11 cellular contexts compared by ENCODE assay signal in the genomic region with DNA sequence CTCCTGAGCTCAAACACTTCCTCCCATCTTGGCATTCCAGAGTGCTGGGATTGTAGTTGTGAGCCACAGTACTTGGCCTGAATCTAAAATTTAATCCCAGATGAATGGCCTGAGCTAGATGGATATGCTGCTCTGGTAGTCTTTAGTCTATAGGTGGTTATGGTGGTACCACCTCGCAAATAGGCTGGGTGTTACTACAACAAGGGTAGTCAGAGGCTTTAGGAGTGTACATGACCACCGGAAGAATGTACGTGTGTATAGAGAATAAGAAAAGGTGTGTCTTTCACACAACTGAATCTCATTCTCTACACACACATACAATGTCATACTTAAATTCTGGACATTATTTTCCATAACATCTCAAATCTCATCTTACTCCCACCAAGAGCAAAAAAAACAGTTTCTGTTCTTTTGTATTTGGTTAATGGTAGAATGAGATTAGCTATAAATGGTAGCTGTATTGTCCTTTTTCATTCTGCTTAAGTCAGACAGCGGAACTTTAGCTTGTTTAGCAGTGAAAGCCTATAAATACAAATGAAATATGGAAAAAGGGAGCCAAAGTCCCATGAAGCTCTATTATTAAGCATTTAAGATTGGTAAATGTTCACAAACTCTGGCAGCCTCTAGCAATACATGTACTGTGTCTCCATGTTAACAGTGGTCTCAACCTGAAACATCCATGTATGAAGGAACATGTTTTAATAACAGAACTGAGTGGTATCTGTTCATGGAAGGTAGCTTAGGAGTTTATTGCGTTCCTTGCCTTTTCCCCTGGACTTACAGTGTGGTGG. TPM values are rescaled to one million over a fixed set of nuclear protein-coding genes. Genes with fewer than 3 reads are reported as not detected.
A peak's percentile ranks its signal among the peaks of the same experiment; 100 is the strongest.
DNase-seq lines count a peak whose midpoint lies in the region; ATAC-seq and TF ChIP-seq lines count a peak whose summit lies in the region.
"Had no signal": no experiment of that assay in that cellular context is flagged by ENCODE, and none has a peak within 500 bp of the region (broad histone marks: within the 10 kb centered on the region; RNA-seq: fewer than 3 reads in every experiment).

No MANE protein-coding gene starts in this region.

- peak overlapping the region; percentile 83 for H3K4me3 ChIP-seq in CD4-positive, CD25-positive, alpha-beta regulatory T cell (ENCODE audit: low read depth, low read length)
- no peak overlapping the region for H3K4me3 ChIP-seq in transverse colon

- no peak overlapping the region for H2AFZ ChIP-seq in H9 (ENCODE audit: low read length)

- H2BK15ac ChIP-seq in H9 (ENCODE audit: low read depth, low read length), result no peak overlapping the region

- no peak for ATAC-seq in CD4-positive, CD25-positive, alpha-beta regulatory T cell (ENCODE audit: low read depth in 2 of 2)
- ATAC-seq in activated naive CD8-positive, alpha-beta T cell treated with anti-CD3 and anti-CD28 coated beads, Interleukin-2, amount 10 ng/mL, durations not matched to agents 7 days and 5 days (ENCODE audit: low read depth), result no peak
- ATAC-seq in naive thymus-derived CD8-positive, alpha-beta T cell, result no peak
- ATAC-seq in GM21786 (IDR thresholded peaks at IDR 0.05; ENCODE audit: unreplicated experiment), result no peak
- ATAC-seq: HCT116 had no signal

- H3T11ph ChIP-seq in H9 (ENCODE audit: low read length), result no peak overlapping the region

- no peak overlapping the region for H3K4ac ChIP-seq in H9 (ENCODE audit: low read depth, low read length)

- POLR2A ChIA-PET in activated naive CD8-positive, alpha-beta T cell treated with anti-CD3 and anti-CD28 coated beads, Interleukin-2, amount 10 ng/mL, durations not matched to agents 7 days and 5 days (lab: Charles Lee), result interaction anchor here (2.3 to 7.4 kb wide), 2 partner anchors 16 to 19 kb away, joined by 7 to 53 read pairs; a partner anchor contains a TSS
- POLR2A ChIA-PET in naive thymus-derived CD8-positive, alpha-beta T cell (lab: Charles Lee), result interaction anchor here (0.6 to 12.3 kb wide), 3 partner anchors 12 to 1606 kb away, joined by 4 to 246 read pairs (median 7); a partner anchor contains a TSS

- in situ Hi-C loops in transverse colon (cut with MboI; ENCODE audit: low pct_ligation_motif_present in 1 of 4, low pct_unique_long_range_greater_than_20kb in 1 of 4, low sequenced_read_pairs in 3 of 4), result no loop called here

- no peak overlapping the region for H3K9ac ChIP-seq in H9 (ENCODE audit: extremely low read depth, insufficient read length, low read length)

- TF ChIP-seq EP300 in transverse colon (IDR thresholded peaks at IDR 0.05; ENCODE audit: low read depth), result no peak

- no peak overlapping the region for H4K91ac ChIP-seq in H9 (ENCODE audit: insufficient read length, low read depth, low read length)

- H3K4me1 Mint-ChIP-seq in CD4-positive, CD25-positive, alpha-beta regulatory T cell, result peaks cover 32 to 97% (median 80%) of the 10 kb centered on the region in 4 donors
- H3K4me1 Mint-ChIP-seq in H9, result peaks cover 25 to 26% of the 10 kb centered on the region in 2 experiments
- peaks cover 74% of the 10 kb centered on the region for H3K4me1 Mint-ChIP-seq in activated naive CD8-positive, alpha-beta T cell treated with anti-CD3 and anti-CD28 coated beads, Interleukin-2, amount 10 ng/mL, durations not matched to agents 7 days and 5 days
- H3K4me1 Mint-ChIP-seq in naive thymus-derived CD8-positive, alpha-beta T cell, result peaks cover 48 to 99% (median 95%) of the 10 kb centered on the region in 4 donors

- no peaks in the 10 kb centered on the region for H3K27me3 ChIP-seq in CD4-positive, CD25-positive, alpha-beta regulatory T cell (ENCODE audit: control insufficient read depth, insufficient read depth, low read length)
- H3K27me3 ChIP-seq in H9 (ENCODE audit: insufficient read depth, low read length), result no peaks in the 10 kb centered on the region
- H3K27me3 ChIP-seq in transverse colon, result no peaks in the 10 kb centered on the region

- no peak overlapping the region for H3K56ac ChIP-seq in H9 (ENCODE audit: insufficient read length, low read depth, low read length)

- WGBS in H9 (ENCODE audit: extremely low coverage, insufficient read length, low lambda C conversion rate), result no CpG with 5 or more reads among the region's 5 CpGs
- WGBS in transverse colon (ENCODE audit: low coverage in 1 of 2), 2 donors, result 90 to 92% methylated on average over 4 to 5 of the region's 5 CpGs

- peaks cover 38% of the 10 kb centered on the region for H3K36me3 Mint-ChIP-seq in CD4-positive, CD25-positive, alpha-beta regulatory T cell
- peaks cover 15 to 29% (median 17%) of the 10 kb centered on the region in 3 experiments for H3K36me3 Mint-ChIP-seq in H9 (ENCODE audit: insufficient read depth in 1 of 3, low read depth in 3 of 3)
- H3K36me3 Mint-ChIP-seq in activated naive CD8-positive, alpha-beta T cell treated with anti-CD3 and anti-CD28 coated beads, Interleukin-2, amount 10 ng/mL, durations not matched to agents 7 days and 5 days, result peaks cover 64% of the 10 kb centered on the region
- peaks cover 0 to 78% (median 18%) of the 10 kb centered on the region in 3 donors for H3K36me3 Mint-ChIP-seq in naive thymus-derived CD8-positive, alpha-beta T cell

- no peak overlapping the region for H4K5ac ChIP-seq in H9 (ENCODE audit: insufficient read length, low read depth, low read length)

- H3K18ac ChIP-seq in H9 (ENCODE audit: insufficient read length, low read depth, low read length), result no peak overlapping the region

- peaks cover 48% of the 10 kb centered on the region for H3K36me3 ChIP-seq in CD4-positive, CD25-positive, alpha-beta regulatory T cell (ENCODE audit: control insufficient read depth, insufficient read depth, low read length)
- peaks cover 0 to 16% (median 6%) of the 10 kb centered on the region in 4 donors for H3K36me3 ChIP-seq in transverse colon

- no peak overlapping the region for H2BK5ac ChIP-seq in H9 (ENCODE audit: insufficient read length, low read length)

- peaks cover 9% of the 10 kb centered on the region; the same call in 1 of the 2 replicates for H3K79me2 ChIP-seq in H9 (ENCODE audit: insufficient read depth, low read length)

- no peak overlapping the region for H2BK12ac ChIP-seq in H9 (ENCODE audit: insufficient read length, low read depth, low read length)

- H3K27me3 Mint-ChIP-seq in CD4-positive, CD25-positive, alpha-beta regulatory T cell, result no peaks in the 10 kb centered on the region
- no peaks in the 10 kb centered on the region for H3K27me3 Mint-ChIP-seq in H9 (ENCODE audit: low read depth)
- H3K27me3 Mint-ChIP-seq in activated naive CD8-positive, alpha-beta T cell treated with anti-CD3 and anti-CD28 coated beads, Interleukin-2, amount 10 ng/mL, durations not matched to agents 7 days and 5 days, result no peaks in the 10 kb centered on the region
- H3K27me3 Mint-ChIP-seq in naive thymus-derived CD8-positive, alpha-beta T cell, result no peaks in the 10 kb centered on the region

- H4K20me1 ChIP-seq in H9 (ENCODE audit: control insufficient read depth, insufficient read depth, insufficient read length), result no peaks in the 10 kb centered on the region

- no peak overlapping the region for H3K23ac ChIP-seq in H9 (ENCODE audit: insufficient read length, low read depth, low read length)

- peak overlapping the region; percentile 76 to 90 (median 90) for H3K27ac Mint-ChIP-seq in CD4-positive, CD25-positive, alpha-beta regulatory T cell
- H3K27ac Mint-ChIP-seq in H9, result peak overlapping the region in 2 of 3 experiments; percentile 24 to 75; a peak in 2 of 7 replicates
- H3K27ac Mint-ChIP-seq in activated naive CD8-positive, alpha-beta T cell treated with anti-CD3 and anti-CD28 coated beads, Interleukin-2, amount 10 ng/mL, durations not matched to agents 7 days and 5 days, result peak overlapping the region; percentile 63
- H3K27ac Mint-ChIP-seq in naive thymus-derived CD8-positive, alpha-beta T cell, result peak overlapping the region; percentile 82 to 96 (median 91)

- no peak overlapping the region for H2AK5ac ChIP-seq in H9 (ENCODE audit: insufficient read length, low read length)

- no peak overlapping the region for H3K14ac ChIP-seq in H9 (ENCODE audit: insufficient read depth, low read length)

- H3K4me1 ChIP-seq in CD4-positive, CD25-positive, alpha-beta regulatory T cell (ENCODE audit: control insufficient read depth, insufficient read depth, low read length, poor library complexity, severe bottlenecking), result peaks cover 92% of the 10 kb centered on the region
- H3K4me1 ChIP-seq in H9 (ENCODE audit: insufficient read depth, low read length), result peaks cover 4% of the 10 kb centered on the region; the same call in 1 of the 2 replicates
- H3K4me1 ChIP-seq in transverse colon, result peaks cover 37 to 89% (median 48%) of the 10 kb centered on the region in 4 donors

- peaks cover 6% of the 10 kb centered on the region for H3K79me1 ChIP-seq in H9 (ENCODE audit: insufficient read depth, low read depth, low read length, poor library complexity, severe bottlenecking)

- no peak overlapping the region for H3K4me2 ChIP-seq in H9 (ENCODE audit: insufficient read depth, insufficient read length, low read length)

- peak overlapping the region; percentile 75 for H3K27ac ChIP-seq in CD4-positive, CD25-positive, alpha-beta regulatory T cell (ENCODE audit: insufficient read depth, low read length, poor library complexity, severe bottlenecking)
- H3K27ac ChIP-seq in H9 (ENCODE audit: insufficient read length, low read depth, low read length) (no peak overlapping the region), transverse colon (peak overlapping the region in 2 of 4 donors; percentile 19 to 80)

- intact Hi-C loops in transverse colon (cut with DNase I; ENCODE audit: low total_unique reads), result no loop called here

- no peaks in the 10 kb centered on the region for H3K23me2 ChIP-seq in H9 (ENCODE audit: insufficient read length, low read depth, low read length, poor library complexity, severe bottlenecking)

- no peaks in the 10 kb centered on the region for H3K9me3 Mint-ChIP-seq in CD4-positive, CD25-positive, alpha-beta regulatory T cell
- H3K9me3 Mint-ChIP-seq in H9, result no peaks in the 10 kb centered on the region
- no peaks in the 10 kb centered on the region for H3K9me3 Mint-ChIP-seq in activated naive CD8-positive, alpha-beta T cell treated with anti-CD3 and anti-CD28 coated beads, Interleukin-2, amount 10 ng/mL, durations not matched to agents 7 days and 5 days
- no peaks in the 10 kb centered on the region for H3K9me3 Mint-ChIP-seq in naive thymus-derived CD8-positive, alpha-beta T cell

- no peak for TF ChIP-seq POLR2A in transverse colon (IDR thresholded peaks at IDR 0.05)

- H3K4me3 Mint-ChIP-seq in CD4-positive, CD25-positive, alpha-beta regulatory T cell, result peak overlapping the region; percentile 1 to 71 (median 58)
- no peak overlapping the region for H3K4me3 Mint-ChIP-seq in H9
- H3K4me3 Mint-ChIP-seq in activated naive CD8-positive, alpha-beta T cell treated with anti-CD3 and anti-CD28 coated beads, Interleukin-2, amount 10 ng/mL, durations not matched to agents 7 days and 5 days, result peak overlapping the region; percentile 31
- peak overlapping the region in 9 of 10 donors; percentile 34 to 82 (median 75) for H3K4me3 Mint-ChIP-seq in naive thymus-derived CD8-positive, alpha-beta T cell

- H3K9me3 ChIP-seq in CD4-positive, CD25-positive, alpha-beta regulatory T cell (ENCODE audit: control insufficient read depth in 2 of 2, low read length in 2 of 2), result no peaks in the 10 kb centered on the region
- no peaks in the 10 kb centered on the region for H3K9me3 ChIP-seq in H9 (ENCODE audit: control insufficient read depth, low read depth, low read length)
- no peaks in the 10 kb centered on the region for H3K9me3 ChIP-seq in transverse colon

- H2BK120ac ChIP-seq in H9 (ENCODE audit: low read depth, low read length, poor library complexity, severe bottlenecking), result no peak overlapping the region

- TF ChIP-seq CTCF in H9 (conservative IDR thresholded peaks at IDR 0.05), result no peak
- no peak for TF ChIP-seq CTCF in transverse colon (IDR thresholded peaks at IDR 0.05)

- no peak for DNase-seq in CD4-positive, CD25-positive, alpha-beta regulatory T cell
- DNase-seq in H9, result no peak
- DNase-seq in activated naive CD8-positive, alpha-beta T cell treated with anti-CD3 and anti-CD28 coated beads, Interleukin-2, amount 10 ng/mL, durations not matched to agents 7 days and 5 days, result no peak
- DNase-seq in naive thymus-derived CD8-positive, alpha-beta T cell, result no peak
- DNase-seq in NCI-H1092 treated with DMSO at 0.1 percent for 48 hours (lab: John Stamatoyannopoulos, UW), result no peak
- no peak for DNase-seq in transverse colon
- DNase-seq: activated CD4-positive, CD25-positive, alpha-beta regulatory T cell treated with anti-CD3 and anti-CD28 coated beads, Interleukin-2, amount 50 U/mL, for 72 hours; dermis blood vessel endothelial cell; MV-4-11 had no signal

- no peak overlapping the region for H4K8ac ChIP-seq in H9 (replicated peaks; ENCODE audit: insufficient read length, low read depth, low read length)

- no peak overlapping the region for H2BK20ac ChIP-seq in H9 (ENCODE audit: low read depth, low read length, poor library complexity, severe bottlenecking)

RNA-seq across cellular contexts. Expression of a gene that starts 16.2 kb away (rescaled TPM):
- 322 TPM for total RNA-seq in CD4-positive, CD25-positive, alpha-beta regulatory T cell
- polyA plus RNA-seq in CD4-positive, CD25-positive, alpha-beta regulatory T cell, result 100 to 1,000 TPM; 608 to 806 (median 709) TPM
- total RNA-seq in H9 (2021) (255 and 268 TPM in 2 replicates), transverse colon (100 to 1,000 TPM in 3 of 4 donors, 10 to 100 TPM in 1; 81.0 to 290 (median 238) TPM)
- 100 to 1,000 TPM; 579 to 614 TPM for total RNA-seq in activated naive CD8-positive, alpha-beta T cell treated with anti-CD3 and anti-CD28 coated beads, Interleukin-2, amount 10 ng/mL, durations not matched to agents 7 days and 5 days
- total RNA-seq in naive thymus-derived CD8-positive, alpha-beta T cell, result 100 to 1,000 TPM; 313 to 314 TPM
- polyA plus RNA-seq in naive thymus-derived CD8-positive, alpha-beta T cell, result 100 to 1,000 TPM; 610 to 675 (median 672) TPM

RNA-seq across cellular contexts. Expression of a gene that starts 40.3 kb away (rescaled TPM):
- 44.2 TPM for total RNA-seq in CD4-positive, CD25-positive, alpha-beta regulatory T cell
- 100 to 1,000 TPM; 173 to 219 (median 201) TPM for polyA plus RNA-seq in CD4-positive, CD25-positive, alpha-beta regulatory T cell
- 104 and 109 TPM in 2 replicates for total RNA-seq in H9 (2021)
- total RNA-seq in activated naive CD8-positive, alpha-beta T cell treated with anti-CD3 and anti-CD28 coated beads, Interleukin-2, amount 10 ng/mL, durations not matched to agents 7 days and 5 days, result 10 to 100 TPM; 71.3 to 74.6 TPM
- total RNA-seq in naive thymus-derived CD8-positive, alpha-beta T cell, result 10 to 100 TPM; 70.9 to 72.9 TPM
- polyA plus RNA-seq in naive thymus-derived CD8-positive, alpha-beta T cell, result 100 to 1,000 TPM; 236 to 267 (median 237) TPM
- 10 to 100 TPM in 3 of 4 donors, 1 to 10 TPM in 1; 6.4 to 28.9 (median 18.0) TPM for total RNA-seq in transverse colon

Comparison
In these comparisons a context has a peak if more than half of its experiments do, and no peak if none do; other contexts are left out.
1. H3K4me3 Mint-ChIP-seq: peak in CD4-positive, CD25-positive, alpha-beta regulatory T cell (4 of 4), activated naive CD8-positive, alpha-beta T cell treated with anti-CD3 and anti-CD28 coated beads, Interleukin-2, amount 10 ng/mL, durations not matched to agents 7 days and 5 days (single experiment) and naive thymus-derived CD8-positive, alpha-beta T cell (9 of 10); none in H9 (0 of 2).
2. Peak in every context shown above with its lines, with median percentiles within 50 percentile points of each other: H3K27ac Mint-ChIP-seq.